ENCODE assay signal across 8 cellular contexts in genomic region chr6:13908955-13909381, GRCh38. TPM values are rescaled to one million over a fixed set of nuclear protein-coding genes. Genes with fewer than 3 reads are reported as not detected.
DNase-seq lines count a peak whose midpoint lies in the region; ATAC-seq and TF ChIP-seq lines count a peak whose summit lies in the region.

No MANE protein-coding gene starts in this region.

- TF ChIP-seq POLR2A in tibial nerve (IDR thresholded peaks at IDR 0.05) = no peak

- H3K4me3 ChIP-seq in tibial nerve = no peak overlapping the region

- H3K36me3 Mint-ChIP-seq in H9 (ENCODE audit: insufficient read depth in 1 of 3, low read depth in 3 of 3) = no peaks in the 10 kb centered on the region

- no peaks in the 10 kb centered on the region for H4K20me1 ChIP-seq in H9 (ENCODE audit: control insufficient read depth, insufficient read depth, insufficient read length)

- H3K27ac ChIP-seq in H9 (ENCODE audit: insufficient read length, low read depth, low read length) (no peak overlapping the region), VCaP (no peak overlapping the region), tibial nerve (no peak overlapping the region)

- H2AFZ ChIP-seq in H9 (ENCODE audit: low read length) = peak overlapping the region; percentile 95

- WGBS in H9 (ENCODE audit: extremely low coverage, insufficient read length, low lambda C conversion rate) = no CpG with 5 or more reads among the region's 3 CpGs
- WGBS in tibial nerve, 2 donors = 1 to 4% methylated on average over 3 of the region's 3 CpGs

- no peak overlapping the region for H4K8ac ChIP-seq in H9 (replicated peaks; ENCODE audit: insufficient read length, low read depth, low read length)

- H3K4ac ChIP-seq in H9 (ENCODE audit: low read depth, low read length) = no peak overlapping the region

- H3K27ac Mint-ChIP-seq in H9 = peak overlapping the region in 1 of 3 experiments; percentile 61; a peak in 3 of 7 replicates

- no peak for ATAC-seq in GM21390 (IDR thresholded peaks at IDR 0.05; ENCODE audit: unreplicated experiment)

- H3K79me2 ChIP-seq in H9 (ENCODE audit: insufficient read depth, low read length) = no peaks in the 10 kb centered on the region

- H3K4me1 Mint-ChIP-seq in H9 = peaks cover 3 to 6% of the 10 kb centered on the region in 2 experiments

- no peak overlapping the region for H2BK15ac ChIP-seq in H9 (ENCODE audit: low read depth, low read length)

- no peak overlapping the region for H2BK12ac ChIP-seq in H9 (ENCODE audit: insufficient read length, low read depth, low read length)

- TF ChIP-seq EP300 in tibial nerve (IDR thresholded peaks at IDR 0.05) = no peak

- H4K91ac ChIP-seq in H9 (ENCODE audit: insufficient read length, low read depth, low read length) = no peak overlapping the region

- no peak overlapping the region for H3K14ac ChIP-seq in H9 (ENCODE audit: insufficient read depth, low read length)

- H3K4me2 ChIP-seq in H9 (ENCODE audit: insufficient read depth, insufficient read length, low read length) = no peak overlapping the region

- no peaks in the 10 kb centered on the region for H3K23me2 ChIP-seq in H9 (ENCODE audit: insufficient read length, low read depth, low read length, poor library complexity, severe bottlenecking)

- H3K36me3 ChIP-seq in tibial nerve = no peaks in the 10 kb centered on the region

- no peak overlapping the region for H3K56ac ChIP-seq in H9 (ENCODE audit: insufficient read length, low read depth, low read length)

- TF ChIP-seq CTCF in H9 (conservative IDR thresholded peaks at IDR 0.05) = peak; percentile 88
- TF ChIP-seq CTCF in VCaP (conservative IDR thresholded peaks at IDR 0.05) = peak; percentile 73
- TF ChIP-seq CTCF in tibial nerve (IDR thresholded peaks at IDR 0.05) = peak; percentile 61 to 76 (median 76)

- no peaks in the 10 kb centered on the region for H3K9me3 ChIP-seq in H9 (ENCODE audit: control insufficient read depth, low read depth, low read length)
- H3K9me3 ChIP-seq in tibial nerve = no peaks in the 10 kb centered on the region

- H3K79me1 ChIP-seq in H9 (ENCODE audit: insufficient read depth, low read depth, low read length, poor library complexity, severe bottlenecking) = no peaks in the 10 kb centered on the region

- H3K9ac ChIP-seq in H9 (ENCODE audit: extremely low read depth, insufficient read length, low read length) = no peak overlapping the region

- H3K9me3 Mint-ChIP-seq in H9 = no peaks in the 10 kb centered on the region

- H2AK5ac ChIP-seq in H9 (ENCODE audit: insufficient read length, low read length) = no peak overlapping the region

- H3K4me3 Mint-ChIP-seq in H9 = no peak overlapping the region

- DNase-seq in CMK (ENCODE audit: low read depth) (peak; percentile 43), H9 (peak; percentile 52), NCI-H2196 (lab: John Stamatoyannopoulos, UW; ENCODE audit: unreplicated experiment) (peak; percentile 70), ecto neural progenitor cell (ENCODE audit: low spot score) (peak; percentile 58), medulla oblongata (ENCODE audit: extremely low spot score) (peak; percentile 86), tibial nerve (ENCODE audit: low spot score in 2 of 2) (peak in 1 of 2 donors; percentile 15)

- H3K27me3 Mint-ChIP-seq in H9 (ENCODE audit: low read depth) = peaks cover 6% of the 10 kb centered on the region

- H3K27me3 ChIP-seq in H9 (ENCODE audit: insufficient read depth, low read length) (no peaks in the 10 kb centered on the region), tibial nerve (peaks cover 0 to 7% of the 10 kb centered on the region in 2 donors)

- H3K18ac ChIP-seq in H9 (ENCODE audit: insufficient read length, low read depth, low read length) = no peak overlapping the region

- no peak overlapping the region for H2BK120ac ChIP-seq in H9 (ENCODE audit: low read depth, low read length, poor library complexity, severe bottlenecking)

- H3K23ac ChIP-seq in H9 (ENCODE audit: insufficient read length, low read depth, low read length) = no peak overlapping the region

- H3K4me1 ChIP-seq in H9 (ENCODE audit: insufficient read depth, low read length) = peaks cover 3% of the 10 kb centered on the region; the same call in 1 of the 2 replicates
- H3K4me1 ChIP-seq in tibial nerve = no peaks in the 10 kb centered on the region

- H3T11ph ChIP-seq in H9 (ENCODE audit: low read length) = no peak overlapping the region

- H2BK5ac ChIP-seq in H9 (ENCODE audit: insufficient read length, low read length) = no peak overlapping the region

- no peak overlapping the region for H4K5ac ChIP-seq in H9 (ENCODE audit: insufficient read length, low read depth, low read length)

- no peak overlapping the region for H2BK20ac ChIP-seq in H9 (ENCODE audit: low read depth, low read length, poor library complexity, severe bottlenecking)

RNA-seq across cellular contexts. Expression of gene RNF182, which starts 15.8 kb away (rescaled TPM):
- total RNA-seq in H9 (2021) = 3.5 and 3.7 TPM in 2 replicates
- 1 to 10 TPM in 1 of 4 donors, under 1 TPM in 1, not detected in 2; 0.39 to 2.1 TPM for total RNA-seq in tibial nerve
